8 cellular contexts compared by ENCODE assay signal in genomic region chr6:30884521-30885480, GRCh38. TPM values are rescaled to one million over a fixed set of nuclear protein-coding genes. Genes with fewer than 3 reads are reported as not detected.
DNase-seq lines count a peak whose midpoint lies in the region; ATAC-seq and TF ChIP-seq lines count a peak whose summit lies in the region.

No MANE protein-coding gene starts in this region.

- 0 out of 2 replicates have a peak, but pooled peaks have one; percentile 26 for TF ChIP-seq CTCF in WERI-Rb-1 (IDR thresholded peaks at IDR 0.05; ENCODE audit: low read depth, low read length)
- TF ChIP-seq CTCF in lower leg skin (IDR thresholded peaks at IDR 0.05), result no peak

- H3K27me3 Mint-ChIP-seq in CD4-positive, alpha-beta memory T cell, result no peaks in the 10 kb centered on the region

- peak overlapping the region in 1 of 2 donors; percentile 52 for H3K4me3 ChIP-seq in CD4-positive, alpha-beta memory T cell (ENCODE audit: low read length in 2 of 2)
- H3K4me3 ChIP-seq in WERI-Rb-1 (ENCODE audit: low read depth, low read length) (peak overlapping the region; percentile 58), lower leg skin (ENCODE audit: low read depth, poor library complexity, severe bottlenecking) (peak overlapping the region; percentile 67)

- 12 to 20% methylated on average over 12 to 20 of the region's 59 CpGs for WGBS in lower leg skin, 2 donors

- POLR2A ChIA-PET in CD4-positive, alpha-beta memory T cell (lab: Charles Lee; ENCODE audit: partially characterized antibody), result interaction anchor here (0.6 to 3.9 kb wide), 12 partner anchors 11 to 434 kb away, joined by 3 to 13 read pairs (median 3); partner anchors contain the start of genes PRR3 and VARS2

- H3K9me3 Mint-ChIP-seq in CD4-positive, alpha-beta memory T cell, result no peaks in the 10 kb centered on the region

- H3K27ac ChIP-seq in CD4-positive, alpha-beta memory T cell (ENCODE audit: low read depth, low read length), result peak overlapping the region; percentile 24
- peak overlapping the region; percentile 84 for H3K27ac ChIP-seq in WERI-Rb-1

- no peak for ATAC-seq in GM21576 (IDR thresholded peaks at IDR 0.05; ENCODE audit: unreplicated experiment)

- H3K36me3 Mint-ChIP-seq in CD4-positive, alpha-beta memory T cell, result peaks cover 0 to 8% of the 10 kb centered on the region in 2 donors

- peaks cover 31% of the 10 kb centered on the region for H3K4me1 ChIP-seq in CD4-positive, alpha-beta memory T cell (ENCODE audit: insufficient read depth, low read length)

- no peak for TF ChIP-seq POLR2A in lower leg skin (IDR thresholded peaks at IDR 0.05)

- peak overlapping the region in 6 of 7 donors; percentile 38 to 83 (median 76) for H3K27ac Mint-ChIP-seq in CD4-positive, alpha-beta memory T cell

- peak overlapping the region; percentile 77 to 87 (median 84) for H3K4me3 Mint-ChIP-seq in CD4-positive, alpha-beta memory T cell

- H3K4me1 Mint-ChIP-seq in CD4-positive, alpha-beta memory T cell, result peaks cover 19 to 36% (median 26%) of the 10 kb centered on the region in 4 donors

- H3K36me3 ChIP-seq in CD4-positive, alpha-beta memory T cell (ENCODE audit: insufficient read depth, low read length), result no peaks in the 10 kb centered on the region
- peaks cover 17% of the 10 kb centered on the region for H3K36me3 ChIP-seq in WERI-Rb-1

- CTCF ChIA-PET in CD4-positive, alpha-beta memory T cell (lab: Charles Lee; ENCODE audit: partially characterized antibody), result interaction anchor here (0.9 to 12.0 kb wide), 5 partner anchors 54 to 202 kb away, joined by 4 to 262 read pairs (median 8); no protein-coding TSS in a partner anchor

- DNase-seq in CD4-positive, alpha-beta memory T cell, result peak in 4 of 5 donors; percentile 20 to 47 (median 24)
- DNase-seq in HK-2 (ENCODE audit: unreplicated experiment) (peak; percentile 70), WERI-Rb-1 (peak; percentile 72), dermis blood vessel endothelial cell (peak; percentile 25), lower leg skin (ENCODE audit: low spot score in 2 of 2) (peak; percentile 54 to 90), HCEC 1CT (no peak)
- DNase-seq in stimulated activated CD8-positive, alpha-beta memory T cell treated with anti-CD3 and anti-CD28 coated beads, Interleukin-4, amount 100 ng/mL, for 24 hours (ENCODE audit: low read depth), result peak; percentile 24

- H3K9me3 ChIP-seq in CD4-positive, alpha-beta memory T cell (ENCODE audit: control insufficient read depth in 1 of 2, low read length in 2 of 2), result no peaks in the 10 kb centered on the region
- no peaks in the 10 kb centered on the region for H3K9me3 ChIP-seq in WERI-Rb-1 (ENCODE audit: severe bottlenecking)

- intact Hi-C loops in CD4-positive, alpha-beta memory T cell (cut with micrococcal nuclease), result no loop called here
- intact Hi-C loops in lower leg skin (cut with DNase I; ENCODE audit: low total_unique reads), result no loop called here

- no peaks in the 10 kb centered on the region for H3K27me3 ChIP-seq in CD4-positive, alpha-beta memory T cell (ENCODE audit: insufficient read depth, low read length)
- H3K27me3 ChIP-seq in WERI-Rb-1 (ENCODE audit: insufficient read depth, low read depth, severe bottlenecking), result no peaks in the 10 kb centered on the region

RNA-seq across cellular contexts. Expression of gene DDR1, which starts 0.5 kb away (rescaled TPM):
- 10 to 100 TPM; 10.2 to 13.1 TPM for total RNA-seq in CD4-positive, alpha-beta memory T cell
- polyA plus RNA-seq in CD4-positive, alpha-beta memory T cell, result 1 to 10 TPM; 1.4 to 3.1 TPM
- 8.5 and 9.1 TPM in 2 replicates for total RNA-seq in dermis blood vessel endothelial cell
- total RNA-seq in lower leg skin, result 100 to 1,000 TPM; 140 to 221 (median 194) TPM

RNA-seq across cellular contexts. Expression of gene GTF2H4, which starts 23.2 kb away (rescaled TPM):
- total RNA-seq in CD4-positive, alpha-beta memory T cell, result 10 to 100 TPM; 36.5 to 39.7 TPM
- polyA plus RNA-seq in CD4-positive, alpha-beta memory T cell, result 1 to 10 TPM; 3.7 to 9.5 TPM
- total RNA-seq in dermis blood vessel endothelial cell (16.2 and 26.4 TPM in 2 replicates), lower leg skin (10 to 100 TPM in 2 of 4 donors, 1 to 10 TPM in 2; 6.1 to 11.2 (median 9.4) TPM)

RNA-seq across cellular contexts. Expression of gene VARS2, which starts 29.2 kb away (rescaled TPM):
- total RNA-seq in CD4-positive, alpha-beta memory T cell, result 10 to 100 TPM; 34.9 to 37.8 TPM
- polyA plus RNA-seq in CD4-positive, alpha-beta memory T cell, result 10 to 100 TPM; 16.3 to 17.0 TPM
- 11.7 and 20.5 TPM in 2 replicates for total RNA-seq in dermis blood vessel endothelial cell
- 10 to 100 TPM; 13.0 to 25.2 (median 18.1) TPM for total RNA-seq in lower leg skin

RNA-seq across cellular contexts. Expression of gene SFTA2, which starts 47.2 kb away (rescaled TPM):
- under 1 TPM in 1 of 2 experiments, not detected in 1; 0.44 TPM for total RNA-seq in CD4-positive, alpha-beta memory T cell
- not detected for polyA plus RNA-seq in CD4-positive, alpha-beta memory T cell
- total RNA-seq in dermis blood vessel endothelial cell (not detected in 2 replicates), lower leg skin (under 1 TPM in 1 of 4 donors, not detected in 3; 0.36 TPM)

RNA-seq across cellular contexts. Expression of gene MUCL3, which starts 56.0 kb away (rescaled TPM):
- total RNA-seq in CD4-positive, alpha-beta memory T cell, result not detected
- not detected for polyA plus RNA-seq in CD4-positive, alpha-beta memory T cell
- not detected in 2 replicates for total RNA-seq in dermis blood vessel endothelial cell
- not detected for total RNA-seq in lower leg skin

Comparison
In these comparisons a context has a peak if more than half of its experiments do, and no peak if none do; other contexts are left out.
1. RNA of gene DDR1, which starts 0.5 kb away (total RNA-seq): 140 to 221 TPM in lower leg skin; 10.2 to 13.1 TPM in CD4-positive, alpha-beta memory T cell and 8.5 to 9.1 TPM in dermis blood vessel endothelial cell; every median in the first group is over 10 times any median in the second.